Comparison of ENCODE assay signal across 18 cellular contexts in genomic region chr19:10756371-10756770, GRCh38. TPM values are rescaled to one million over a fixed set of nuclear protein-coding genes. Genes with fewer than 3 reads are reported as not detected.
A peak's percentile ranks its signal among the peaks of the same experiment; 100 is the strongest.
DNase-seq lines count a peak whose midpoint lies in the region; ATAC-seq and TF ChIP-seq lines count a peak whose summit lies in the region.
"Had no signal": no experiment of that assay in that cellular context is flagged by ENCODE, and none has a peak within 500 bp of the region (broad histone marks: within the 10 kb centered on the region; RNA-seq: fewer than 3 reads in every experiment).

No MANE protein-coding gene starts in this region.

- H3K4me1 ChIP-seq in CD8-positive, alpha-beta T cell (ENCODE audit: insufficient read depth, low read length) = peaks cover 62% of the 10 kb centered on the region
- H3K4me1 ChIP-seq in NT2/D1 (ENCODE audit: insufficient read depth, insufficient read length) (peaks cover 26% of the 10 kb centered on the region), suprapubic skin (peaks cover 56% of the 10 kb centered on the region)

- H3K27ac Mint-ChIP-seq in CD8-positive, alpha-beta T cell = peak overlapping the region; percentile 83
- H3K27ac Mint-ChIP-seq in brain = peak overlapping the region in 4 of 5 experiments; percentile 37 to 73 (median 48)
- H3K27ac Mint-ChIP-seq in natural killer cell treated with Interleukin-12 subunit alpha and Interleukin-12 subunit beta and Interleukin-15 and Interleukin-18, amount 100 ng/mL, for 72 hours = peak overlapping the region; percentile 91 to 98

- TF ChIP-seq POLR2A in suprapubic skin (IDR thresholded peaks at IDR 0.05) = no peak

- CTCF ChIA-PET in CD8-positive, alpha-beta T cell (lab: Charles Lee) = interaction anchor here (1.0 kb wide), 1 partner anchor 41 kb away, joined by 3 read pairs; no protein-coding TSS in a partner anchor

- peaks cover 3% of the 10 kb centered on the region for H3K36me3 ChIP-seq in CD8-positive, alpha-beta T cell (ENCODE audit: insufficient read depth, low read length)
- peaks cover 12% of the 10 kb centered on the region for H3K36me3 ChIP-seq in NT2/D1 (ENCODE audit: insufficient read depth, insufficient read length, low read length)
- H3K36me3 ChIP-seq in suprapubic skin = peaks cover 5% of the 10 kb centered on the region

- H3K9me3 Mint-ChIP-seq in CD8-positive, alpha-beta T cell = no peaks in the 10 kb centered on the region
- H3K9me3 Mint-ChIP-seq in brain = no peaks in the 10 kb centered on the region
- H3K9me3 Mint-ChIP-seq in natural killer cell treated with Interleukin-12 subunit alpha and Interleukin-12 subunit beta and Interleukin-15 and Interleukin-18, amount 100 ng/mL, for 72 hours = no peaks in the 10 kb centered on the region

- ATAC-seq in CD8-positive, alpha-beta T cell = no peak
- no peak for ATAC-seq in natural killer cell treated with Interleukin-12 subunit alpha and Interleukin-12 subunit beta and Interleukin-15 and Interleukin-18, amount 100 ng/mL, for 72 hours

- no peak overlapping the region for H3K4me3 ChIP-seq in CD8-positive, alpha-beta T cell (ENCODE audit: low read depth, low read length)
- no peak overlapping the region for H3K4me3 ChIP-seq in NT2/D1 (ENCODE audit: insufficient read length, low read depth)
- no peak overlapping the region for H3K4me3 ChIP-seq in suprapubic skin

- no peaks in the 10 kb centered on the region for H3K27me3 ChIP-seq in CD8-positive, alpha-beta T cell (ENCODE audit: insufficient read depth, low read length)
- H3K27me3 ChIP-seq in NT2/D1 (ENCODE audit: insufficient read depth, insufficient read length) (no peaks in the 10 kb centered on the region), suprapubic skin (no peaks in the 10 kb centered on the region)

- H3K9ac ChIP-seq in NT2/D1 (ENCODE audit: insufficient read length, low read depth) = peak overlapping the region; percentile 21

- WGBS in suprapubic skin = 81% methylated on average over 9 of the region's 10 CpGs

- DNase-seq in CD8-positive, alpha-beta T cell = no peak
- no peak for DNase-seq in NT2/D1 (ENCODE audit: low read depth, low spot score)
- no peak for DNase-seq in natural killer cell treated with Interleukin-12 subunit alpha and Interleukin-12 subunit beta and Interleukin-15 and Interleukin-18, amount 100 ng/mL, for 72 hours (ENCODE audit: low spot score)
- no peak for DNase-seq in DMS53 treated with DMSO at 0.1 percent for 48 hours (lab: John Stamatoyannopoulos, UW; ENCODE audit: unreplicated experiment)
- DNase-seq in suprapubic skin (ENCODE audit: low spot score in 2 of 2) = no peak
- no peak for DNase-seq in NCI-H1436 (lab: John Stamatoyannopoulos, UW)
- no peak for DNase-seq in NCI-H345 (lab: John Stamatoyannopoulos, UW)
- DNase-seq: activated CD8-positive, alpha-beta memory T cell treated with anti-CD3 and anti-CD28 coated beads, Interleukin-2, amount 50 U/mL, for 4 hours; aorta; C1 segment of cervical spinal cord; cortex of kidney; KG1; NCI-H1417; NCI-H2227 treated with DMSO at 0.1 percent for 48 hours; SHP77 treated with DMSO at 0.1 percent for 48 hours; stimulated activated CD4-positive, alpha-beta T cell treated with anti-CD3 and anti-CD28 coated beads, Interleukin-12 subunit alpha, Interleukin-12 subunit beta, amount 100 ng/mL, for 4 hours had no signal

- H3K27me3 Mint-ChIP-seq in CD8-positive, alpha-beta T cell (ENCODE audit: low read depth) = no peaks in the 10 kb centered on the region
- H3K27me3 Mint-ChIP-seq in brain = no peaks in the 10 kb centered on the region
- no peaks in the 10 kb centered on the region for H3K27me3 Mint-ChIP-seq in natural killer cell treated with Interleukin-12 subunit alpha and Interleukin-12 subunit beta and Interleukin-15 and Interleukin-18, amount 100 ng/mL, for 72 hours

- TF ChIP-seq CTCF in CD8-positive, alpha-beta T cell (IDR thresholded peaks at IDR 0.05) = no peak
- TF ChIP-seq CTCF in brain (conservative IDR thresholded peaks at IDR 0.05) (no peak), suprapubic skin (IDR thresholded peaks at IDR 0.05) (no peak)

- POLR2A ChIA-PET in CD8-positive, alpha-beta T cell (lab: Charles Lee) = interaction anchor here (0.6 to 0.9 kb wide), 2 partner anchors 39 to 1080 kb away, joined by 3 to 4 read pairs; no protein-coding TSS in a partner anchor

- H3K9me3 ChIP-seq in CD8-positive, alpha-beta T cell (ENCODE audit: low read length) = no peaks in the 10 kb centered on the region
- no peaks in the 10 kb centered on the region for H3K9me3 ChIP-seq in NT2/D1 (ENCODE audit: insufficient read depth, low read length)
- H3K9me3 ChIP-seq in suprapubic skin = no peaks in the 10 kb centered on the region

- TF ChIP-seq EP300 in suprapubic skin (IDR thresholded peaks at IDR 0.05) = no peak

- H3K27ac ChIP-seq in CD8-positive, alpha-beta T cell (ENCODE audit: low read depth, low read length) = no peak overlapping the region
- no peak overlapping the region for H3K27ac ChIP-seq in suprapubic skin
- H3K27ac ChIP-seq: HL-60 had no signal

- H3K36me3 Mint-ChIP-seq in CD8-positive, alpha-beta T cell = peaks cover 10% of the 10 kb centered on the region
- peaks cover 26% of the 10 kb centered on the region for H3K36me3 Mint-ChIP-seq in brain
- peaks cover 10% of the 10 kb centered on the region for H3K36me3 Mint-ChIP-seq in natural killer cell treated with Interleukin-12 subunit alpha and Interleukin-12 subunit beta and Interleukin-15 and Interleukin-18, amount 100 ng/mL, for 72 hours

- intact Hi-C loops in CD8-positive, alpha-beta T cell (cut with DNase I, micrococcal nuclease) = loop anchor here in 1 of 2 experiments (5.0 kb wide), 1 partner anchor 189 kb away; the partner anchor contains the start of genes CDKN2D and KRI1

- H3K4me1 Mint-ChIP-seq in CD8-positive, alpha-beta T cell (ENCODE audit: low read depth) = peaks cover 76% of the 10 kb centered on the region
- H3K4me1 Mint-ChIP-seq in brain = peaks cover 30% of the 10 kb centered on the region
- peaks cover 63 to 67% of the 10 kb centered on the region in 2 donors for H3K4me1 Mint-ChIP-seq in natural killer cell treated with Interleukin-12 subunit alpha and Interleukin-12 subunit beta and Interleukin-15 and Interleukin-18, amount 100 ng/mL, for 72 hours (ENCODE audit: low read depth in 2 of 2)

- H3K4me3 Mint-ChIP-seq in CD8-positive, alpha-beta T cell = peak overlapping the region; percentile 11
- no peak overlapping the region for H3K4me3 Mint-ChIP-seq in brain
- peak overlapping the region; percentile 65 for H3K4me3 Mint-ChIP-seq in natural killer cell treated with Interleukin-12 subunit alpha and Interleukin-12 subunit beta and Interleukin-15 and Interleukin-18, amount 100 ng/mL, for 72 hours

RNA-seq across cellular contexts. Expression of gene DNM2, which starts 38.5 kb away (rescaled TPM):
- total RNA-seq in CD8-positive, alpha-beta T cell = 100 to 1,000 TPM; 309 to 337 TPM
- 134 TPM for polyA plus RNA-seq in brain (ENCODE audit: insufficient read depth, low read depth, low replicate concordance)
- total RNA-seq in natural killer cell treated with Interleukin-12 subunit alpha and Interleukin-12 subunit beta and Interleukin-15 and Interleukin-18, amount 100 ng/mL, for 72 hours = 100 to 1,000 TPM; 403 to 422 TPM
- 100 to 1,000 TPM; 135 to 322 (median 173) TPM for total RNA-seq in suprapubic skin

RNA-seq across cellular contexts. Expression of gene QTRT1, which starts 55.1 kb away (rescaled TPM):
- 10 to 100 TPM; 47.3 to 52.1 TPM for total RNA-seq in CD8-positive, alpha-beta T cell
- polyA plus RNA-seq in brain (ENCODE audit: insufficient read depth, low read depth, low replicate concordance) = 23.5 TPM
- total RNA-seq in natural killer cell treated with Interleukin-12 subunit alpha and Interleukin-12 subunit beta and Interleukin-15 and Interleukin-18, amount 100 ng/mL, for 72 hours = 100 to 1,000 TPM in 1 of 2 donors, 10 to 100 TPM in 1; 32.0 to 110 TPM
- 10 to 100 TPM; 34.4 to 57.2 (median 40.2) TPM for total RNA-seq in suprapubic skin

Comparison
In these comparisons a context has a peak if more than half of its experiments do, and no peak if none do; other contexts are left out.
1. H3K4me3 Mint-ChIP-seq: peak in CD8-positive, alpha-beta T cell (single experiment) and natural killer cell treated with Interleukin-12 subunit alpha and Interleukin-12 subunit beta and Interleukin-15 and Interleukin-18, amount 100 ng/mL, for 72 hours (single experiment); none in brain (0 of 5).
2. Peak in every context shown above with its lines, with median percentiles within 50 percentile points of each other: H3K27ac Mint-ChIP-seq.